In genomic region chr9:2086971-2087370, GRCh38 we compare ENCODE assay signal across 1 cellular context.
A peak's percentile ranks its signal among the peaks of the same experiment; 100 is the strongest.
TF ChIP-seq lines count a peak whose summit lies in the region.

No MANE protein-coding gene starts in this region.

TF ChIP-seq in GM12878, 131 proteins besides CTCF, POLR2A, EP300 and RAD21 (continued from another document):
- peak; percentile 31; the same call in 1 of the 2 replicates for TF ChIP-seq ATF2 (IDR thresholded peaks at IDR 0.05; ENCODE audit: low read length)
- 0 out of 2 replicates have a peak, but pooled peaks have one; percentile 14 for TF ChIP-seq IRF4 (IDR thresholded peaks at IDR 0.05; ENCODE audit: low read depth, low read length)
- TF ChIP-seq HDAC6 (IDR thresholded peaks at IDR 0.05; ENCODE audit: unreplicated experiment), result no peak
- TF ChIP-seq NBN (IDR thresholded peaks at IDR 0.05), result 0 out of 2 replicates have a peak, but pooled peaks have one; percentile 41
- TF ChIP-seq ZBTB4 (CRISPR knock-in tag; IDR thresholded peaks at IDR 0.05), result no peak
- TF ChIP-seq ETV6 (conservative IDR thresholded peaks at IDR 0.05 in 1 of 2, IDR thresholded peaks at IDR 0.05 in 1 of 2; ENCODE audit: borderline replicate concordance in 1 of 2, low read depth in 1 of 2), result no peak
- 0 out of 2 replicates have a peak, but pooled peaks have one; percentile 24 for TF ChIP-seq FOXM1 (IDR thresholded peaks at IDR 0.05; ENCODE audit: low read depth, low read length)
- TF ChIP-seq BCL11A (IDR thresholded peaks at IDR 0.05; ENCODE audit: low read depth, low read length), result peak; percentile 67; the same call in 1 of the 2 replicates
- 0 out of 2 replicates have a peak, but pooled peaks have one; percentile 21 for TF ChIP-seq ZNF687 (IDR thresholded peaks at IDR 0.05)
- TF ChIP-seq PKNOX1 (IDR thresholded peaks at IDR 0.05), result no peak
- peak; percentile 75 for TF ChIP-seq RELA (IDR thresholded peaks at IDR 0.05; ENCODE audit: borderline replicate concordance, partially characterized antibody)
- peak; percentile 86 for TF ChIP-seq MTA2 (IDR thresholded peaks at IDR 0.05; ENCODE audit: low read depth)
- peak; percentile 98 for TF ChIP-seq RELB (IDR thresholded peaks at IDR 0.05; ENCODE audit: low read depth)
- TF ChIP-seq SPI1 (IDR thresholded peaks at IDR 0.05; ENCODE audit: borderline replicate concordance, insufficient read depth, low read depth, low read length), result no peak
- TF ChIP-seq NKRF (conservative IDR thresholded peaks at IDR 0.05), result no peak
- TF ChIP-seq ATF7 (IDR thresholded peaks at IDR 0.05; ENCODE audit: low read depth), result 0 out of 2 replicates have a peak, but pooled peaks have one; percentile 26
